27 cellular contexts compared by ENCODE assay signal in the genomic region with DNA sequence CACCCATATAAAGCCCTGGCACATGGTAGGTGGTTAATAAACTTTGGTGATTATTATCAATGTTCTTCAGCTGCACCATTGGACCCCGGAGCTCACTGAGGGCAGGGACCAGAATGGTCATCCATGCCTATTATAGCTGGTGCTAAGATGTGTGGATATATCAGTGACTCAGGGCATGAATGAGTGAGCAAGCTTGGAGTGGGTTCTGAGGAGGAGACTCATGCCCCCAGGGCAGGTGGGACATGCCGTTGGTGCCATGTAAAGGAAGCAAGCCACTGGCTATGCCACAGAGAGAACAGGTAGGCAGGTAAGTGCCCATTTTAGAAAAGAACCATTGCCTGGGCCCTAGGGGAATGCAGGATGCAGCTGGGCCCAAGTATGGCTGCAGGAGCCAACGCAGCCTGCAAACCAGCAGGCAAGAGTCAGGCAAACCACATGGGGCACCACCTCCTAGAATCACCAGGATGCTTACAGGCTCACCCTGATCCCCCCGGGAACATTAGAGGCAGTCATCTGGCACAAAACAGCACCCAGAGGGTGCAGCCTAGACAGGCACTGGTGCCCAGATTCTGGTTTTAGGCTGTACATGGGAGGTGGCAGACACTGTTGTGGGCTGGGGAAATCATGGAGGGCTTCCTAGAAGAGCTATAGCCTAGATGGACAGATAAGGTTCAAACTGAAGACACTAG.
"Had no signal": no experiment of that assay in that cellular context is flagged by ENCODE, and none has a peak within 500 bp of the region (broad histone marks: within the 10 kb centered on the region; RNA-seq: fewer than 3 reads in every experiment).

No MANE protein-coding gene starts in this region.

- DNase-seq: activated CD4-positive, alpha-beta T cell treated with anti-CD3 and anti-CD28 coated beads for 48 hours; activated CD4-positive, alpha-beta T cell treated with anti-CD3 and anti-CD28 coated beads, Interleukin-2, amount 50 U/mL, for 48 hours; activated CD8-positive, alpha-beta memory T cell treated with anti-CD3 and anti-CD28 coated beads for 24 hours; activated T-cell treated with anti-CD3 and anti-CD28 coated beads, Interleukin-2, amount 50 U/mL, for 1 hour; anterior cingulate cortex; effector CD8-positive, alpha-beta T cell; esophagus squamous epithelium; foreskin melanocyte; natural killer cell; stimulated activated CD4-positive, alpha-beta T cell treated with anti-CD3 and anti-CD28 coated beads, Interleukin-12 subunit alpha, Interleukin-12 subunit beta, amount 100 ng/mL, for 4 hours; stimulated activated CD4-positive, alpha-beta T cell treated with anti-CD3 and anti-CD28 coated beads, Interleukin-4, amount 100 ng/mL, for 1 hour; stimulated activated naive CD8-positive, alpha-beta T cell treated with anti-CD3 and anti-CD28 coated beads, Interleukin-15, amount 100 ng/mL, for 72 hours; substantia nigra; T-helper 17 cell; T1000; thyroid gland; upper lobe of left lung; WERI-Rb-1 had no signal

- H3K36me3 ChIP-seq: esophagus squamous epithelium, right lobe of liver, thyroid gland, upper lobe of left lung had no signal

- ATAC-seq: activated CD4-positive, CD25-positive, alpha-beta regulatory T cell treated with anti-CD3 and anti-CD28 coated beads, Interleukin-2, amount 50 U/mL, for 24 hours; natural killer cell; right lobe of liver; stimulated activated effector memory CD8-positive, alpha-beta T cell treated with anti-CD3 and anti-CD28 coated beads, Interleukin-12 subunit alpha, Interleukin-12 subunit beta, amount 100 ng/mL, for 72 hours; stimulated activated naive CD8-positive, alpha-beta T cell treated with anti-CD3 and anti-CD28 coated beads, Interleukin-15, amount 100 ng/mL, for 72 hours; T-helper 17 cell had no signal

- H3K9me3 ChIP-seq: esophagus squamous epithelium, right lobe of liver, thyroid gland, upper lobe of left lung had no signal

- H3K4me3 ChIP-seq: esophagus squamous epithelium, right lobe of liver, skin epidermis, thyroid gland, upper lobe of left lung had no signal

- H3K27ac ChIP-seq: epithelial cell of prostate, esophagus squamous epithelium, right lobe of liver, skin epidermis, thyroid gland, upper lobe of left lung, WERI-Rb-1 had no signal

- H3K27me3 ChIP-seq: esophagus squamous epithelium, right lobe of liver, thyroid gland, upper lobe of left lung had no signal

- FAIRE-seq: bronchial epithelial cell, colon, endometrium, keratinocyte had no signal

- H3K4me1 ChIP-seq: right lobe of liver had no signal
